Comparison of ENCODE assay signal across 14 cellular contexts in genomic region chr12:88339254-88339949, GRCh38.
DNase-seq lines count a peak whose midpoint lies in the region; ATAC-seq lines count a peak whose summit lies in the region.
"Had no signal": no experiment of that assay in that cellular context is flagged by ENCODE, and none has a peak within 500 bp of the region (broad histone marks: within the 10 kb centered on the region; RNA-seq: fewer than 3 reads in every experiment).

No MANE protein-coding gene starts in this region.

- no peak overlapping the region for H3K4me3 ChIP-seq in effector memory CD4-positive, alpha-beta T cell (ENCODE audit: insufficient read depth, low read depth, low read length, poor library complexity, severe bottlenecking)
- H3K4me3 ChIP-seq: transverse colon had no signal

- no peaks in the 10 kb centered on the region for H3K4me1 ChIP-seq in effector memory CD4-positive, alpha-beta T cell (ENCODE audit: control insufficient read depth, insufficient read depth, low read length, poor library complexity, severe bottlenecking)

- H3K4me1 Mint-ChIP-seq in stimulated activated effector memory CD8-positive, alpha-beta T cell treated with anti-CD3 and anti-CD28 coated beads, Interleukin-12 subunit alpha, Interleukin-12 subunit beta, amount 100 ng/mL, for 72 hours, result no peaks in the 10 kb centered on the region
- H3K4me1 Mint-ChIP-seq: central memory CD8-positive, alpha-beta T cell had no signal

- H3K36me3 ChIP-seq in effector memory CD4-positive, alpha-beta T cell (ENCODE audit: control insufficient read depth, insufficient read depth, low read length), result no peaks in the 10 kb centered on the region
- H3K36me3 ChIP-seq: transverse colon had no signal

- no peaks in the 10 kb centered on the region for H3K27me3 ChIP-seq in effector memory CD4-positive, alpha-beta T cell (replicated peaks; ENCODE audit: control insufficient read depth, insufficient read depth, low read length, poor library complexity, severe bottlenecking)
- H3K27me3 ChIP-seq: transverse colon had no signal

- H3K9me3 ChIP-seq in effector memory CD4-positive, alpha-beta T cell (ENCODE audit: control insufficient read depth, low read length), result no peaks in the 10 kb centered on the region
- H3K9me3 ChIP-seq: transverse colon had no signal

- H3K27ac ChIP-seq in epithelial cell of prostate, result peak overlapping the region; percentile 77
- no peak overlapping the region for H3K27ac ChIP-seq in effector memory CD4-positive, alpha-beta T cell (ENCODE audit: insufficient read depth, low read length, poor library complexity, severe bottlenecking)
- H3K27ac ChIP-seq: transverse colon had no signal

- peak; percentile 64 for DNase-seq in HT1080 (ENCODE audit: low read depth)
- peak; percentile 48 for DNase-seq in epithelial cell of prostate (ENCODE audit: low read depth, low spot score)
- DNase-seq in stimulated activated effector memory CD8-positive, alpha-beta T cell treated with anti-CD3 and anti-CD28 coated beads, Interleukin-12 subunit alpha, Interleukin-12 subunit beta, amount 100 ng/mL, for 72 hours (ENCODE audit: low spot score in 2 of 2), result no peak
- no peak for DNase-seq in left cardiac atrium
- DNase-seq in activated naive CD4-positive, alpha-beta T cell treated with Interleukin-2 at 50 U/mL for 16 hours, result no peak
- DNase-seq in effector memory CD4-positive, alpha-beta T cell, result no peak
- DNase-seq: activated naive CD4-positive, alpha-beta T cell; Calu3; NCI-H524; stimulated activated CD4-positive, alpha-beta T cell treated with anti-CD3 and anti-CD28 coated beads, Interleukin-15, amount 100 ng/mL, for 24 hours; T1000; transverse colon had no signal

- H3K36me3 Mint-ChIP-seq in stimulated activated effector memory CD8-positive, alpha-beta T cell treated with anti-CD3 and anti-CD28 coated beads, Interleukin-12 subunit alpha, Interleukin-12 subunit beta, amount 100 ng/mL, for 72 hours, result no peaks in the 10 kb centered on the region

- H3K9me3 Mint-ChIP-seq in stimulated activated effector memory CD8-positive, alpha-beta T cell treated with anti-CD3 and anti-CD28 coated beads, Interleukin-12 subunit alpha, Interleukin-12 subunit beta, amount 100 ng/mL, for 72 hours, result no peaks in the 10 kb centered on the region
- H3K9me3 Mint-ChIP-seq: central memory CD8-positive, alpha-beta T cell had no signal

- no peak overlapping the region for H3K27ac Mint-ChIP-seq in stimulated activated effector memory CD8-positive, alpha-beta T cell treated with anti-CD3 and anti-CD28 coated beads, Interleukin-12 subunit alpha, Interleukin-12 subunit beta, amount 100 ng/mL, for 72 hours

- intact Hi-C loops in left cardiac atrium (cut with DNase I), result no loop called here

- ATAC-seq in GM18858 (IDR thresholded peaks at IDR 0.05; ENCODE audit: unreplicated experiment) (peak; percentile 59), left cardiac atrium (no peak)
- peak; percentile 37 for ATAC-seq in stimulated activated effector memory CD8-positive, alpha-beta T cell treated with anti-CD3 and anti-CD28 coated beads, Interleukin-12 subunit alpha, Interleukin-12 subunit beta, amount 100 ng/mL, for 72 hours

- no peak overlapping the region for H3K4me3 Mint-ChIP-seq in stimulated activated effector memory CD8-positive, alpha-beta T cell treated with anti-CD3 and anti-CD28 coated beads, Interleukin-12 subunit alpha, Interleukin-12 subunit beta, amount 100 ng/mL, for 72 hours
- H3K4me3 Mint-ChIP-seq: central memory CD8-positive, alpha-beta T cell had no signal

Comparison
In these comparisons a context has a peak if more than half of its experiments do, and no peak if none do; other contexts are left out.
1. ATAC-seq: peak in GM18858 (single experiment) and stimulated activated effector memory CD8-positive, alpha-beta T cell treated with anti-CD3 and anti-CD28 coated beads, Interleukin-12 subunit alpha, Interleukin-12 subunit beta, amount 100 ng/mL, for 72 hours (single experiment); none in left cardiac atrium (0 of 2).
2. DNase-seq: peak in HT1080 (single experiment) and epithelial cell of prostate (single experiment); none in stimulated activated effector memory CD8-positive, alpha-beta T cell treated with anti-CD3 and anti-CD28 coated beads, Interleukin-12 subunit alpha, Interleukin-12 subunit beta, amount 100 ng/mL, for 72 hours (0 of 2), left cardiac atrium (single experiment), activated naive CD4-positive, alpha-beta T cell treated with Interleukin-2 at 50 U/mL for 16 hours (single experiment) and effector memory CD4-positive, alpha-beta T cell (0 of 3).